1 cellular context compared by ENCODE assay signal in genomic region chr9:13967493-13967892, GRCh38.
TF ChIP-seq lines count a peak whose summit lies in the region.

No MANE protein-coding gene starts in this region.

TF ChIP-seq in GM23338, 12 proteins besides CTCF, POLR2A, EP300 and RAD21 (continued from another document):
- TF ChIP-seq REST (IDR thresholded peaks at IDR 0.05; ENCODE audit: unreplicated experiment) (no peak), ZNF331 (CRISPR knock-in tag; IDR thresholded peaks at IDR 0.05; ENCODE audit: low read depth) (no peak)
TF ChIP-seq in GM23338: peak in this region for 0.
